ENCODE assay signal across 12 cellular contexts in the genomic region with DNA sequence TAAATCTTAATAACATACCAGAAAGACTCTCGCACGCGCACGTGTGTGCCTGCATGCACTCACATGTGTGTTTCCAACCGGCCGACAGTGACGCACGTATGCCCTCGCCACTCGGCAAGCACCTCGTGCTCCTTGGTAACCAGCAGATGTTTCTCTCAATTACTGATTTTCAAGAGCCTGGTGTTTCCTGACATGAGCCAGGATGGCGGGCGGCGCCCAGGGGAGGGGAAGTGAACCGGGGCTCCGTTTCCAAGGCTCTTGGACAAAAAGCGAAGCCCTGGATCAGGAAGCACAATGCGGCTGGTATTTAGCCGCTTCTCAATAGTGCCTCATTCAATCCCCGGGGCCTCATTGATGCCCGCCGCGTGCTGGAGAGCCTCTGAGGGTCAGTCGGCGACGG. TPM values are rescaled to one million over a fixed set of nuclear protein-coding genes. Genes with fewer than 3 reads are reported as not detected.
A peak's percentile ranks its signal among the peaks of the same experiment; 100 is the strongest.
DNase-seq lines count a peak whose midpoint lies in the region; ATAC-seq, FAIRE-seq and TF ChIP-seq lines count a peak whose summit lies in the region.
"Had no signal": no experiment of that assay in that cellular context is flagged by ENCODE, and none has a peak within 500 bp of the region (broad histone marks: within the 10 kb centered on the region; RNA-seq: fewer than 3 reads in every experiment).

No MANE protein-coding gene starts in this region.

- no peak overlapping the region for H3K4me3 Mint-ChIP-seq in astrocyte (ENCODE audit: unreplicated experiment)
- no peak overlapping the region for H3K4me3 Mint-ChIP-seq in activated T-helper 2 cell treated with anti-CD3 and anti-CD28 coated beads, Interferon-gamma antibody, Interleukin-2, Interleukin-4, amounts not matched to agents 10 μg/mL and 5 μg/mL and 100 μg/mL, durations not matched to agents 14 hours and 24 hours and 36 hours (ENCODE audit: low read depth)
- H3K4me3 Mint-ChIP-seq: activated naive CD8-positive, alpha-beta T cell treated with anti-CD3 and anti-CD28 coated beads, Interleukin-2, amount 50 U/mL, for 24 hours had no signal

- 54% methylated on average over 26 of the region's 26 CpGs for WGBS in HepG2 (ENCODE audit: low lambda C conversion rate)

- H3K4me3 ChIP-seq in astrocyte (ENCODE audit: insufficient read depth, low read depth, low read length) (no peak overlapping the region), HepG2 (replicated peaks in 1 of 3; ENCODE audit: insufficient read depth in 1 of 3, low read depth in 2 of 3, low read length in 3 of 3) (no peak overlapping the region)
- H3K4me3 ChIP-seq: skin epidermis had no signal

- TF ChIP-seq RAD21 in HepG2 (CRISPR knock-in tag; IDR thresholded peaks at IDR 0.05): no peak

- H3K27me3 Mint-ChIP-seq in astrocyte (ENCODE audit: low read depth, unreplicated experiment): no peaks in the 10 kb centered on the region
- H3K27me3 Mint-ChIP-seq in activated T-helper 2 cell treated with anti-CD3 and anti-CD28 coated beads, Interferon-gamma antibody, Interleukin-2, Interleukin-4, amounts not matched to agents 10 μg/mL and 5 μg/mL and 100 μg/mL, durations not matched to agents 14 hours and 24 hours and 36 hours (ENCODE audit: low read depth): peaks cover 4% of the 10 kb centered on the region
- H3K27me3 Mint-ChIP-seq: activated naive CD8-positive, alpha-beta T cell treated with anti-CD3 and anti-CD28 coated beads, Interleukin-2, amount 50 U/mL, for 24 hours had no signal

- H3K4me1 ChIP-seq in astrocyte (ENCODE audit: insufficient read depth, low read length) (peaks cover 21% of the 10 kb centered on the region), HepG2 (ENCODE audit: insufficient read depth, low read length) (no peaks in the 10 kb centered on the region)

- ATAC-seq in Right ventricle myocardium inferior (peak; percentile 83), HepG2 (no peak), left colon (no peak)
- ATAC-seq: activated CD4-positive, CD25-positive, alpha-beta regulatory T cell treated with anti-CD3 and anti-CD28 coated beads, Interleukin-2, amount 50 U/mL, for 24 hours; activated naive CD8-positive, alpha-beta T cell treated with anti-CD3 and anti-CD28 coated beads, Interleukin-2, amount 50 U/mL, for 24 hours had no signal

- no peaks in the 10 kb centered on the region for H3K9me3 ChIP-seq in astrocyte (ENCODE audit: insufficient read depth, low read depth, low read length)
- no peaks in the 10 kb centered on the region for H3K9me3 ChIP-seq in HepG2 (ENCODE audit: low read length)

- intact Hi-C loops in Right ventricle myocardium inferior (cut with DNase I): loop anchor here (5.0 kb wide), 1 partner anchor 35 kb away; no protein-coding TSS in a partner anchor
- intact Hi-C loops in cardiac septum (cut with DNase I): no loop called here
- intact Hi-C loops in HepG2 (cut with micrococcal nuclease; ENCODE audit: unreplicated experiment): no loop called here
- intact Hi-C loops in activated T-helper 2 cell treated with anti-CD3 and anti-CD28 coated beads, Interferon-gamma antibody, Interleukin-2, Interleukin-4, amounts not matched to agents 10 μg/mL and 5 μg/mL and 100 μg/mL, durations not matched to agents 14 hours and 24 hours and 36 hours (cut with micrococcal nuclease): no loop called here
- intact Hi-C loops in left colon (cut with DNase I, micrococcal nuclease): no loop called here

- peaks cover 3% of the 10 kb centered on the region for H3K9me3 Mint-ChIP-seq in astrocyte (ENCODE audit: unreplicated experiment)
- H3K9me3 Mint-ChIP-seq in activated T-helper 2 cell treated with anti-CD3 and anti-CD28 coated beads, Interferon-gamma antibody, Interleukin-2, Interleukin-4, amounts not matched to agents 10 μg/mL and 5 μg/mL and 100 μg/mL, durations not matched to agents 14 hours and 24 hours and 36 hours: no peaks in the 10 kb centered on the region
- H3K9me3 Mint-ChIP-seq: activated naive CD8-positive, alpha-beta T cell treated with anti-CD3 and anti-CD28 coated beads, Interleukin-2, amount 50 U/mL, for 24 hours had no signal

- H2AFZ ChIP-seq in astrocyte (ENCODE audit: low read depth, low read length) (no peak overlapping the region), HepG2 (ENCODE audit: low read length) (no peak overlapping the region)

- H3K36me3 ChIP-seq in astrocyte (ENCODE audit: insufficient read depth, low read length): no peaks in the 10 kb centered on the region
- H3K36me3 ChIP-seq in HepG2 (replicated peaks in 1 of 2; ENCODE audit: control insufficient read depth in 1 of 2, insufficient read depth in 2 of 2, low read length in 2 of 2): no peaks in the 10 kb centered on the region

- TF ChIP-seq CTCF in astrocyte (IDR thresholded peaks at IDR 0.05; ENCODE audit: insufficient read depth, low read depth, low read length): no peak
- TF ChIP-seq CTCF in HepG2 (CRISPR knock-in tag; IDR thresholded peaks at IDR 0.05): no peak

- peak; percentile 86 for DNase-seq in Right ventricle myocardium inferior (ENCODE audit: missing footprints)
- DNase-seq in cardiac septum (ENCODE audit: low spot score): no peak
- DNase-seq in astrocyte (ENCODE audit: low read depth): peak; percentile 45
- DNase-seq in HepG2 (ENCODE audit: low spot score): no peak
- no peak for DNase-seq in T-helper 9 cell
- DNase-seq in epidermal melanocyte (ENCODE audit: insufficient read length, low spot score): no peak
- no peak for DNase-seq in activated T-helper 2 cell treated with anti-CD3 and anti-CD28 coated beads, Interferon-gamma antibody, Interleukin-2, Interleukin-4, amounts not matched to agents 10 μg/mL and 5 μg/mL and 100 μg/mL, durations not matched to agents 14 hours and 24 hours and 36 hours (ENCODE audit: low spot score)
- no peak for DNase-seq in left colon
- DNase-seq: activated naive CD8-positive, alpha-beta T cell treated with anti-CD3 and anti-CD28 coated beads, Interleukin-2, amount 50 U/mL, for 24 hours; erythroblast had no signal

- H3K79me2 ChIP-seq in astrocyte (ENCODE audit: insufficient read depth, low read length) (peaks cover 98% of the 10 kb centered on the region), HepG2 (ENCODE audit: insufficient read depth, low read length) (no peaks in the 10 kb centered on the region)

- POLR2A ChIA-PET in HepG2 (lab: Yijun Ruan, JAX): no interaction called here

- CTCF ChIA-PET in HepG2 (lab: Yijun Ruan, JAX; ENCODE audit: low intra/inter-chr PET ratio, low total read pairs): no interaction called here

- peak overlapping the region; percentile 15 for H3K27ac ChIP-seq in astrocyte (ENCODE audit: low read depth, low read length)
- H3K27ac ChIP-seq in HepG2 (ENCODE audit: extremely low read length, insufficient read depth, low read length): no peak overlapping the region

- H3K27me3 ChIP-seq in astrocyte (ENCODE audit: insufficient read depth, low read length): no peaks in the 10 kb centered on the region
- peaks cover 15 to 93% of the 10 kb centered on the region in 2 experiments for H3K27me3 ChIP-seq in HepG2 (ENCODE audit: control insufficient read depth in 1 of 2, insufficient read depth in 2 of 2, low read length in 2 of 2)

- no peak for TF ChIP-seq POLR2A in HepG2 (IDR thresholded peaks at IDR 0.05; ENCODE audit: insufficient read depth in 1 of 2, low read depth in 2 of 2, low read length in 2 of 2)

- no peak overlapping the region for H3K27ac Mint-ChIP-seq in astrocyte (ENCODE audit: unreplicated experiment)
- no peak overlapping the region for H3K27ac Mint-ChIP-seq in activated T-helper 2 cell treated with anti-CD3 and anti-CD28 coated beads, Interferon-gamma antibody, Interleukin-2, Interleukin-4, amounts not matched to agents 10 μg/mL and 5 μg/mL and 100 μg/mL, durations not matched to agents 14 hours and 24 hours and 36 hours
- H3K27ac Mint-ChIP-seq: activated naive CD8-positive, alpha-beta T cell treated with anti-CD3 and anti-CD28 coated beads, Interleukin-2, amount 50 U/mL, for 24 hours had no signal

- H3K4me2 ChIP-seq in astrocyte (ENCODE audit: low read length) (peak overlapping the region; percentile 50), HepG2 (ENCODE audit: low read depth, low read length) (no peak overlapping the region)

- in situ Hi-C loops in HepG2 (cut with HindIII; ENCODE audit: extremely low pct_ligation_motif_present, low pct_unique_long_range_greater_than_20kb): no loop called here

- H3K9ac ChIP-seq in astrocyte (ENCODE audit: low read length) (peak overlapping the region; percentile 9), HepG2 (ENCODE audit: insufficient read depth, low read depth, low read length) (no peak overlapping the region)

- peaks cover 15% of the 10 kb centered on the region for H3K4me1 Mint-ChIP-seq in astrocyte (ENCODE audit: low read depth, unreplicated experiment)
- H3K4me1 Mint-ChIP-seq in activated T-helper 2 cell treated with anti-CD3 and anti-CD28 coated beads, Interferon-gamma antibody, Interleukin-2, Interleukin-4, amounts not matched to agents 10 μg/mL and 5 μg/mL and 100 μg/mL, durations not matched to agents 14 hours and 24 hours and 36 hours (ENCODE audit: low read depth): no peaks in the 10 kb centered on the region

- FAIRE-seq in astrocyte (lab: Jason Lieb, UNC): no peak
- no peak for FAIRE-seq in HepG2 (lab: Jason Lieb, UNC)

- peaks cover 9% of the 10 kb centered on the region for H3K36me3 Mint-ChIP-seq in astrocyte (ENCODE audit: low read depth, unreplicated experiment)
- no peaks in the 10 kb centered on the region for H3K36me3 Mint-ChIP-seq in activated T-helper 2 cell treated with anti-CD3 and anti-CD28 coated beads, Interferon-gamma antibody, Interleukin-2, Interleukin-4, amounts not matched to agents 10 μg/mL and 5 μg/mL and 100 μg/mL, durations not matched to agents 14 hours and 24 hours and 36 hours (ENCODE audit: low read depth)

- TF ChIP-seq EP300 in HepG2 (IDR thresholded peaks at IDR 0.05; ENCODE audit: low read depth in 2 of 2, low read length in 2 of 2): no peak
- TF ChIP-seq EP300 in HepG2 (CRISPR knock-in tag; IDR thresholded peaks at IDR 0.05; ENCODE audit: borderline replicate concordance): no peak

- no TSS peak for BruUV-seq in HepG2 (replicated peaks; lab: Mats Ljungman, UMichigan)

- peaks cover 98% of the 10 kb centered on the region for H4K20me1 ChIP-seq in astrocyte (ENCODE audit: insufficient read depth, low read length)
- no peaks in the 10 kb centered on the region; the same call in 1 of the 2 replicates for H4K20me1 ChIP-seq in HepG2 (ENCODE audit: insufficient read depth, low read length)

RNA-seq across cellular contexts. Expression of gene PMEPA1, which starts 37.7 kb away (rescaled TPM):
- 23.9 TPM for total RNA-seq in Right ventricle myocardium inferior
- 34.8 TPM for total RNA-seq in cardiac septum
- 49.4 and 65.1 TPM in 2 replicates for total RNA-seq in astrocyte
- not detected in 2 replicates for total RNA-seq in HepG2 (2016; rRNA removed; fragmentation: Illumina TruSeq; extraction: Trizol)
- not detected in 2 replicates for total RNA-seq in HepG2 (2016; cell fraction: cytosol; rRNA removed; fragmentation: Illumina TruSeq; extraction: Trizol; ENCODE audit: low read depth)
- total RNA-seq in HepG2 (2016; cell fraction: insoluble cytoplasmic fraction; rRNA removed; fragmentation: Illumina TruSeq; extraction: Trizol): not detected in 2 replicates
- total RNA-seq in HepG2 (2016; cell fraction: membrane; rRNA removed; fragmentation: Illumina TruSeq; extraction: Trizol): 0.31 TPM in 1 of 2 replicates, not detected in the other
- not detected in 2 replicates for total RNA-seq in HepG2 (2016; cell fraction: nucleus; rRNA removed; fragmentation: Illumina TruSeq; extraction: Trizol)
- polyA plus RNA-seq in HepG2 (2011; rRNA removed): 0.08 TPM in 1 of 2 replicates, not detected in the other
- 0.03 TPM in 1 of 2 replicates, not detected in the other for polyA plus RNA-seq in HepG2 (2011; cell fraction: cytosol; rRNA removed)
- polyA plus RNA-seq in HepG2 (2011; cell fraction: nucleus; rRNA removed): 0.12 and 0.16 TPM in 2 replicates
- not detected in 2 replicates for polyA plus RNA-seq in HepG2 (2012)
- not detected in 2 replicates for polyA plus RNA-seq in HepG2 (2016; cell fraction: cytosol; fragmentation: Illumina TruSeq; extraction: Trizol; ENCODE audit: low read depth)
- polyA plus RNA-seq in HepG2 (2016; cell fraction: insoluble cytoplasmic fraction; fragmentation: Illumina TruSeq; extraction: Trizol; ENCODE audit: low read depth): not detected in 2 replicates
- polyA plus RNA-seq in HepG2 (2016; cell fraction: membrane; fragmentation: Illumina TruSeq; extraction: Trizol; ENCODE audit: low read depth): 0.15 TPM in 1 of 2 replicates, not detected in the other
- polyA plus RNA-seq in HepG2 (2016; cell fraction: nucleus; fragmentation: Illumina TruSeq; extraction: Trizol; ENCODE audit: insufficient read depth, low read depth): not detected in 2 replicates
- 0.20 and 7.8 TPM in 2 replicates for polyA minus RNA-seq in HepG2 (2011; rRNA and poly(A)+ RNA removed; ENCODE audit: low replicate concordance)
- 0.53 TPM in 1 of 2 replicates, not detected in the other for polyA minus RNA-seq in HepG2 (2011; cell fraction: cytosol; rRNA and poly(A)+ RNA removed)
- 0.39 TPM in 1 of 2 replicates, not detected in the other for polyA minus RNA-seq in HepG2 (2011; cell fraction: nucleus; rRNA and poly(A)+ RNA removed)
- 0.99 and 1.1 TPM in 2 replicates for total RNA-seq in activated T-helper 2 cell treated with anti-CD3 and anti-CD28 coated beads, Interferon-gamma antibody, Interleukin-2, Interleukin-4, amounts not matched to agents 10 μg/mL and 5 μg/mL and 100 μg/mL, durations not matched to agents 14 hours and 24 hours and 36 hours
- total RNA-seq in left colon: 10 to 100 TPM; 15.0 to 41.6 TPM

RNA-seq across cellular contexts. Expression of gene ZBP1, which starts 51.9 kb away (rescaled TPM):
- 0.22 TPM for total RNA-seq in Right ventricle myocardium inferior
- 0.43 TPM for total RNA-seq in cardiac septum
- not detected in 2 replicates for total RNA-seq in astrocyte
- not detected in 2 replicates for total RNA-seq in HepG2 (2016; rRNA removed; fragmentation: Illumina TruSeq; extraction: Trizol)
- not detected in 2 replicates for total RNA-seq in HepG2 (2016; cell fraction: cytosol; rRNA removed; fragmentation: Illumina TruSeq; extraction: Trizol; ENCODE audit: low read depth)
- not detected in 2 replicates for total RNA-seq in HepG2 (2016; cell fraction: insoluble cytoplasmic fraction; rRNA removed; fragmentation: Illumina TruSeq; extraction: Trizol)
- total RNA-seq in HepG2 (2016; cell fraction: membrane; rRNA removed; fragmentation: Illumina TruSeq; extraction: Trizol): not detected in 2 replicates
- not detected in 2 replicates for total RNA-seq in HepG2 (2016; cell fraction: nucleus; rRNA removed; fragmentation: Illumina TruSeq; extraction: Trizol)
- polyA plus RNA-seq in HepG2 (2011; rRNA removed): not detected in 2 replicates
- not detected in 2 replicates for polyA plus RNA-seq in HepG2 (2011; cell fraction: cytosol; rRNA removed)
- polyA plus RNA-seq in HepG2 (2011; cell fraction: nucleus; rRNA removed): not detected in 2 replicates
- not detected in 2 replicates for polyA plus RNA-seq in HepG2 (2012)
- not detected in 2 replicates for polyA plus RNA-seq in HepG2 (2016; cell fraction: cytosol; fragmentation: Illumina TruSeq; extraction: Trizol; ENCODE audit: low read depth)
- not detected in 2 replicates for polyA plus RNA-seq in HepG2 (2016; cell fraction: insoluble cytoplasmic fraction; fragmentation: Illumina TruSeq; extraction: Trizol; ENCODE audit: low read depth)
- not detected in 2 replicates for polyA plus RNA-seq in HepG2 (2016; cell fraction: membrane; fragmentation: Illumina TruSeq; extraction: Trizol; ENCODE audit: low read depth)
- polyA plus RNA-seq in HepG2 (2016; cell fraction: nucleus; fragmentation: Illumina TruSeq; extraction: Trizol; ENCODE audit: insufficient read depth, low read depth): not detected in 2 replicates
- not detected in 2 replicates for polyA minus RNA-seq in HepG2 (2011; rRNA and poly(A)+ RNA removed; ENCODE audit: low replicate concordance)
- polyA minus RNA-seq in HepG2 (2011; cell fraction: cytosol; rRNA and poly(A)+ RNA removed): not detected in 2 replicates
- polyA minus RNA-seq in HepG2 (2011; cell fraction: nucleus; rRNA and poly(A)+ RNA removed): not detected in 2 replicates
- 0.32 and 0.62 TPM in 2 replicates for total RNA-seq in activated T-helper 2 cell treated with anti-CD3 and anti-CD28 coated beads, Interferon-gamma antibody, Interleukin-2, Interleukin-4, amounts not matched to agents 10 μg/mL and 5 μg/mL and 100 μg/mL, durations not matched to agents 14 hours and 24 hours and 36 hours
- total RNA-seq in left colon: 1 to 10 TPM; 4.0 to 6.8 TPM

Comparison
In these comparisons a context has a peak if more than half of its experiments do, and no peak if none do; other contexts are left out.
1. DNase-seq: peak in Right ventricle myocardium inferior (single experiment) and astrocyte (single experiment); none in cardiac septum (single experiment), HepG2 (single experiment), T-helper 9 cell (single experiment), epidermal melanocyte (single experiment), activated T-helper 2 cell treated with anti-CD3 and anti-CD28 coated beads, Interferon-gamma antibody, Interleukin-2, Interleukin-4, amounts not matched to agents 10 μg/mL and 5 μg/mL and 100 μg/mL, durations not matched to agents 14 hours and 24 hours and 36 hours (single experiment) and left colon (0 of 2).